18 cellular contexts compared by ENCODE assay signal in genomic region chr19:4986056-4986455, GRCh38. TPM values are rescaled to one million over a fixed set of nuclear protein-coding genes. Genes with fewer than 3 reads are reported as not detected.
DNase-seq lines count a peak whose midpoint lies in the region; ATAC-seq and TF ChIP-seq lines count a peak whose summit lies in the region.
"Had no signal": no experiment of that assay in that cellular context is flagged by ENCODE, and none has a peak within 500 bp of the region (broad histone marks: within the 10 kb centered on the region; RNA-seq: fewer than 3 reads in every experiment).

No MANE protein-coding gene starts in this region.

- TF ChIP-seq CTCF in natural killer cell (IDR thresholded peaks at IDR 0.05) (no peak), osteoblast (IDR thresholded peaks at IDR 0.05; ENCODE audit: extremely low read depth, low read depth, low read length) (no peak), lower leg skin (IDR thresholded peaks at IDR 0.05) (no peak)

- H3K9ac ChIP-seq in endocrine pancreas (ENCODE audit: control insufficient read depth, insufficient read depth, low read length), result peak overlapping the region; percentile 10

- no peak overlapping the region for H3K27ac ChIP-seq in osteoblast (ENCODE audit: low read depth, low read length)
- H3K27ac ChIP-seq: A549 had no signal

- H3K27ac Mint-ChIP-seq in natural killer cell treated with Interleukin-12 subunit alpha and Interleukin-12 subunit beta and Interleukin-15 and Interleukin-18, amount 100 ng/mL, for 72 hours, result no peak overlapping the region
- H3K27ac Mint-ChIP-seq in natural killer cell, result no peak overlapping the region

- H3K9me3 ChIP-seq in endocrine pancreas (ENCODE audit: control insufficient read depth, low read length) (no peaks in the 10 kb centered on the region), osteoblast (ENCODE audit: low read depth, low read length) (no peaks in the 10 kb centered on the region)
- H3K9me3 ChIP-seq: A549 had no signal

- no peak overlapping the region for H3K4me3 Mint-ChIP-seq in natural killer cell treated with Interleukin-12 subunit alpha and Interleukin-12 subunit beta and Interleukin-15 and Interleukin-18, amount 100 ng/mL, for 72 hours
- H3K4me3 Mint-ChIP-seq in natural killer cell, result no peak overlapping the region
- H3K4me3 Mint-ChIP-seq: CD14-positive monocyte, IgD-negative memory B cell had no signal

- no peak overlapping the region for H2AFZ ChIP-seq in osteoblast (ENCODE audit: low read length)

- no peak overlapping the region for H3K4me2 ChIP-seq in osteoblast (ENCODE audit: insufficient read depth, low read length)
- H3K4me2 ChIP-seq: A549 had no signal

- H3K4me1 Mint-ChIP-seq in natural killer cell treated with Interleukin-12 subunit alpha and Interleukin-12 subunit beta and Interleukin-15 and Interleukin-18, amount 100 ng/mL, for 72 hours (ENCODE audit: low read depth in 2 of 2), result peaks cover 23 to 40% of the 10 kb centered on the region in 2 donors
- H3K4me1 Mint-ChIP-seq in natural killer cell, result peaks cover 41 to 53% of the 10 kb centered on the region in 2 donors

- no peaks in the 10 kb centered on the region for H3K36me3 ChIP-seq in endocrine pancreas (ENCODE audit: control insufficient read depth, insufficient read depth, low read length)
- no peaks in the 10 kb centered on the region for H3K36me3 ChIP-seq in osteoblast (ENCODE audit: insufficient read depth, low read length)

- 92% methylated on average over 15 of the region's 19 CpGs for WGBS in lower leg skin, 2 donors

- H3K4me1 ChIP-seq in endocrine pancreas (ENCODE audit: control insufficient read depth, insufficient read depth, low read length), result no peaks in the 10 kb centered on the region
- peaks cover 23% of the 10 kb centered on the region for H3K4me1 ChIP-seq in osteoblast (ENCODE audit: insufficient read depth, low read length)

- ATAC-seq in natural killer cell treated with Interleukin-12 subunit alpha and Interleukin-12 subunit beta and Interleukin-15 and Interleukin-18, amount 100 ng/mL, for 72 hours, result peak in 1 of 2 donors; percentile 39
- no peak for ATAC-seq in natural killer cell
- ATAC-seq: A549 had no signal

- no peak for TF ChIP-seq POLR2A in lower leg skin (IDR thresholded peaks at IDR 0.05)

- peaks cover 84% of the 10 kb centered on the region for H3K79me2 ChIP-seq in osteoblast (ENCODE audit: insufficient read depth, low read length)

- H3K4me3 ChIP-seq in endocrine pancreas (ENCODE audit: control insufficient read depth, insufficient read depth, low read length) (no peak overlapping the region), osteoblast (ENCODE audit: insufficient read depth, low read length) (no peak overlapping the region), lower leg skin (ENCODE audit: low read depth, poor library complexity, severe bottlenecking) (no peak overlapping the region)
- H3K4me3 ChIP-seq: A549 had no signal

- no peaks in the 10 kb centered on the region for H3K36me3 Mint-ChIP-seq in natural killer cell treated with Interleukin-12 subunit alpha and Interleukin-12 subunit beta and Interleukin-15 and Interleukin-18, amount 100 ng/mL, for 72 hours
- no peaks in the 10 kb centered on the region for H3K36me3 Mint-ChIP-seq in natural killer cell

- H3K27me3 ChIP-seq in endocrine pancreas (ENCODE audit: control insufficient read depth, insufficient read depth, low read length), result no peaks in the 10 kb centered on the region
- H3K27me3 ChIP-seq in osteoblast (ENCODE audit: insufficient read depth, low read length), result no peaks in the 10 kb centered on the region

- H3K27me3 Mint-ChIP-seq in natural killer cell treated with Interleukin-12 subunit alpha and Interleukin-12 subunit beta and Interleukin-15 and Interleukin-18, amount 100 ng/mL, for 72 hours, result no peaks in the 10 kb centered on the region
- no peaks in the 10 kb centered on the region for H3K27me3 Mint-ChIP-seq in natural killer cell (ENCODE audit: low read depth in 2 of 2)
- H3K27me3 Mint-ChIP-seq: IgD-negative memory B cell had no signal

- H3K9me3 Mint-ChIP-seq in natural killer cell treated with Interleukin-12 subunit alpha and Interleukin-12 subunit beta and Interleukin-15 and Interleukin-18, amount 100 ng/mL, for 72 hours, result no peaks in the 10 kb centered on the region
- H3K9me3 Mint-ChIP-seq in natural killer cell, result no peaks in the 10 kb centered on the region
- H3K9me3 Mint-ChIP-seq: IgD-negative memory B cell had no signal

- peak; percentile 29 for DNase-seq in natural killer cell treated with Interleukin-12 subunit alpha and Interleukin-12 subunit beta and Interleukin-15 and Interleukin-18, amount 100 ng/mL, for 72 hours (ENCODE audit: low spot score)
- DNase-seq in natural killer cell, result no peak
- DNase-seq in osteoblast (ENCODE audit: insufficient read length, low spot score, missing footprints), result peak; percentile 65
- DNase-seq in lower leg skin (ENCODE audit: low spot score in 2 of 2), result no peak
- no peak for DNase-seq in NCI-H1417 treated with DMSO at 0.1 percent for 48 hours (lab: John Stamatoyannopoulos, UW)
- DNase-seq in activated naive CD4-positive, alpha-beta T cell treated with Interleukin-2 at 50 U/mL for 16 hours, result no peak
- DNase-seq: GF-D8, Kasumi-1, MM.1S, NCI-H1930, NCI-H2171 treated with DMSO at 0.1 percent for 48 hours, NCI-H446 treated with DMSO at 0.1 percent for 48 hours, RPMI8226, SIG-M5 had no signal

- intact Hi-C loops in natural killer cell (cut with micrococcal nuclease), result no loop called here
- intact Hi-C loops in lower leg skin (cut with DNase I; ENCODE audit: low total_unique reads), result loop anchor here (5.0 kb wide), 1 partner anchor 36 kb away; no protein-coding TSS in a partner anchor

- peaks cover 72% of the 10 kb centered on the region for H4K20me1 ChIP-seq in osteoblast (ENCODE audit: insufficient read depth, low read length)

RNA-seq across cellular contexts. Expression of gene KDM4B, which starts 17.1 kb away (rescaled TPM):
- total RNA-seq in natural killer cell treated with Interleukin-12 subunit alpha and Interleukin-12 subunit beta and Interleukin-15 and Interleukin-18, amount 100 ng/mL, for 72 hours, result 10 to 100 TPM; 57.0 to 63.1 TPM
- 10 to 100 TPM; 68.0 to 73.5 (median 68.1) TPM for total RNA-seq in natural killer cell
- 19.7 and 22.1 TPM in 2 replicates for total RNA-seq in osteoblast
- total RNA-seq in lower leg skin, result 10 to 100 TPM; 40.1 to 71.4 (median 51.3) TPM

Comparison
In these comparisons a context has a peak if more than half of its experiments do, and no peak if none do; other contexts are left out.
1. DNase-seq: peak in natural killer cell treated with Interleukin-12 subunit alpha and Interleukin-12 subunit beta and Interleukin-15 and Interleukin-18, amount 100 ng/mL, for 72 hours (single experiment) and osteoblast (single experiment); none in natural killer cell (single experiment), lower leg skin (0 of 2), NCI-H1417 treated with DMSO at 0.1 percent for 48 hours (single experiment) and activated naive CD4-positive, alpha-beta T cell treated with Interleukin-2 at 50 U/mL for 16 hours (single experiment).